In genomic region chr17:18253947-18254821, GRCh38 we compare ENCODE assay signal across 1 cellular context.
A peak's percentile ranks its signal among the peaks of the same experiment; 100 is the strongest.
TF ChIP-seq lines count a peak whose summit lies in the region.

No MANE protein-coding gene starts in this region.

TF ChIP-seq in K562, 482 proteins besides CTCF, POLR2A, EP300 and RAD21:
- TF ChIP-seq PRMT5 (CRISPR knock-in tag; IDR thresholded peaks at IDR 0.05) = no peak
- TF ChIP-seq PRDM10 (IDR thresholded peaks at IDR 0.05; ENCODE audit: partially characterized antibody) = peak; percentile 9
